1 cellular context compared by ENCODE assay signal in genomic region chr3:172138792-172139507, GRCh38.
A peak's percentile ranks its signal among the peaks of the same experiment; 100 is the strongest.
TF ChIP-seq lines count a peak whose summit lies in the region.

No MANE protein-coding gene starts in this region.

TF ChIP-seq in GM12878, 131 proteins besides CTCF, POLR2A, EP300 and RAD21 (continued from another document and continues in another):
- TF ChIP-seq BCL3 (IDR thresholded peaks at IDR 0.05; ENCODE audit: borderline replicate concordance, insufficient read depth, low read depth, low read length, poor library complexity, severe bottlenecking), result peak; percentile 91
- no peak for TF ChIP-seq REST (IDR thresholded peaks at IDR 0.05; ENCODE audit: low read depth, low read length)
- no peak; the same call in 1 of the 2 replicates for TF ChIP-seq CREB1 (IDR thresholded peaks at IDR 0.05; ENCODE audit: low read depth)
- TF ChIP-seq STAT1 (conservative IDR thresholded peaks at IDR 0.05), result no peak
- TF ChIP-seq RELB (IDR thresholded peaks at IDR 0.05; ENCODE audit: low read depth), result peak; percentile 83
- no peak for TF ChIP-seq ZSCAN29 (IDR thresholded peaks at IDR 0.05)
- TF ChIP-seq SREBF2 (IDR thresholded peaks at IDR 0.05; ENCODE audit: low read length), result no peak
- TF ChIP-seq HCFC1 (IDR thresholded peaks at IDR 0.05; ENCODE audit: low read length), result no peak
- no peak for TF ChIP-seq MYB (IDR thresholded peaks at IDR 0.05; ENCODE audit: borderline replicate concordance, low read depth, low read length)
- TF ChIP-seq SKIL (IDR thresholded peaks at IDR 0.05; ENCODE audit: low read depth, poor library complexity, severe bottlenecking), result peak; percentile 56
- no peak for TF ChIP-seq BRCA1 (IDR thresholded peaks at IDR 0.05; ENCODE audit: low read depth, low read length)
- 0 out of 2 replicates have a peak, but pooled peaks have one; percentile 41 for TF ChIP-seq POLR2AphosphoS5 (IDR thresholded peaks at IDR 0.05; ENCODE audit: low read length)
- TF ChIP-seq ASH2L (IDR thresholded peaks at IDR 0.05; ENCODE audit: borderline replicate concordance, low read depth), result no peak
- TF ChIP-seq NR2F1 (conservative IDR thresholded peaks at IDR 0.05), result no peak; the same call in 1 of the 2 replicates
- TF ChIP-seq BMI1 (IDR thresholded peaks at IDR 0.05; ENCODE audit: borderline replicate concordance), result peak; percentile 38; the same call in 1 of the 2 replicates
- peak; percentile 86; the same call in 1 of the 2 replicates for TF ChIP-seq NFIC (IDR thresholded peaks at IDR 0.05; ENCODE audit: low read depth, low read length)
- no peak for TF ChIP-seq EGR1 (IDR thresholded peaks at IDR 0.05; ENCODE audit: borderline replicate concordance in 1 of 2, low read depth in 2 of 2, low read length in 2 of 2)
- no peak; the same call in 1 of the 2 replicates for TF ChIP-seq MTA3 (IDR thresholded peaks at IDR 0.05; ENCODE audit: borderline replicate concordance, low read length)
- 0 out of 2 replicates have a peak, but pooled peaks have one; percentile 11 for TF ChIP-seq SPI1 (IDR thresholded peaks at IDR 0.05; ENCODE audit: borderline replicate concordance, insufficient read depth, low read depth, low read length)
- peak; percentile 88 for TF ChIP-seq DPF2 (IDR thresholded peaks at IDR 0.05)
- TF ChIP-seq SMAD1 (IDR thresholded peaks at IDR 0.05; ENCODE audit: low read depth, partially characterized antibody), result peak; percentile 6
- TF ChIP-seq JUNB (IDR thresholded peaks at IDR 0.05), result peak; percentile 92
- TF ChIP-seq HDAC2 (IDR thresholded peaks at IDR 0.05), result no peak
- peak; percentile 95 for TF ChIP-seq EED (IDR thresholded peaks at IDR 0.05; ENCODE audit: low read depth)
- TF ChIP-seq JUND (IDR thresholded peaks at IDR 0.05; ENCODE audit: low read depth, low read length), result peak; percentile 82
- TF ChIP-seq, protein P1, sequence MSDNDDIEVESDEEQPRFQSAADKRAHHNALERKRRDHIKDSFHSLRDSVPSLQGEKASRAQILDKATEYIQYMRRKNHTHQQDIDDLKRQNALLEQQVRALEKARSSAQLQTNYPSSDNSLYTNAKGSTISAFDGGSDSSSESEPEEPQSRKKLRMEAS (IDR thresholded peaks at IDR 0.05; ENCODE audit: low read depth, low read length), result no peak
- TF ChIP-seq POLR2AphosphoS2 (IDR thresholded peaks at IDR 0.05; ENCODE audit: low read depth, low read length), result no peak
- peak in 1 of 2 experiments; percentile 29; a peak in 1 of 4 replicates for TF ChIP-seq BHLHE40 (IDR thresholded peaks at IDR 0.05; ENCODE audit: borderline replicate concordance in 1 of 2, low read depth in 2 of 2, low read length in 1 of 2)
- 0 out of 2 replicates have a peak, but pooled peaks have one; percentile 65 for TF ChIP-seq PML (IDR thresholded peaks at IDR 0.05; ENCODE audit: low read length)
- no peak for TF ChIP-seq SIN3A (IDR thresholded peaks at IDR 0.05; ENCODE audit: low read depth, low read length)
- TF ChIP-seq ETV6 (conservative IDR thresholded peaks at IDR 0.05 in 1 of 2, IDR thresholded peaks at IDR 0.05 in 1 of 2; ENCODE audit: borderline replicate concordance in 1 of 2, low read depth in 1 of 2), result peak in 1 of 2 experiments; percentile 73; a peak in 2 of 4 replicates
- no peak for TF ChIP-seq SREBF1 (IDR thresholded peaks at IDR 0.05; ENCODE audit: low read length)
- TF ChIP-seq, protein P2, sequence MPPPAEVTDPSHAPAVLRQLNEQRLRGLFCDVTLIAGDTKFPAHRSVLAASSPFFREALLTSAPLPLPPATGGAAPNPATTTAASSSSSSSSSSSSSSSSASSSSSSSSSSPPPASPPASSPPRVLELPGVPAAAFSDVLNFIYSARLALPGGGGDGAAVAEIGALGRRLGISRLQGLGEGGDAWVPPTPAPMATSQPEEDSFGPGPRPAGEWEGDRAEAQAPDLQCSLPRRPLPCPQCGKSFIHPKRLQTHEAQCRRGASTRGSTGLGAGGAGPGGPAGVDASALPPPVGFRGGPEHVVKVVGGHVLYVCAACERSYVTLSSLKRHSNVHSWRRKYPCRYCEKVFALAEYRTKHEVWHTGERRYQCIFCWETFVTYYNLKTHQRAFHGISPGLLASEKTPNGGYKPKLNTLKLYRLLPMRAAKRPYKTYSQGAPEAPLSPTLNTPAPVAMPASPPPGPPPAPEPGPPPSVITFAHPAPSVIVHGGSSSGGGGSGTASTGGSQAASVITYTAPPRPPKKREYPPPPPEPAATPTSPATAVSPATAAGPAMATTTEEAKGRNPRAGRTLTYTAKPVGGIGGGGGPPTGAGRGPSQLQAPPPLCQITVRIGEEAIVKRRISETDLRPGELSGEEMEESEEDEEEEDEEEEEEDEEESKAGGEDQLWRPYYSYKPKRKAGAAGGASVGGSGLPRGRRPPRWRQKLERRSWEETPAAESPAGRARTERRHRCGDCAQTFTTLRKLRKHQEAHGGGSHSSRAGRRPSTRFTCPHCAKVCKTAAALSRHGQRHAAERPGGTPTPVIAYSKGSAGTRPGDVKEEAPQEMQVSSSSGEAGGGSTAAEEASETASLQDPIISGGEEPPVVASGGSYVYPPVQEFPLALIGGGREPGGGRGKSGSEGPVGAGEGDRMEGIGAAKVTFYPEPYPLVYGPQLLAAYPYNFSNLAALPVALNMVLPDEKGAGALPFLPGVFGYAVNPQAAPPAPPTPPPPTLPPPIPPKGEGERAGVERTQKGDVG (CRISPR knock-in tag; IDR thresholded peaks at IDR 0.05), result no peak
- TF ChIP-seq, protein P3, sequence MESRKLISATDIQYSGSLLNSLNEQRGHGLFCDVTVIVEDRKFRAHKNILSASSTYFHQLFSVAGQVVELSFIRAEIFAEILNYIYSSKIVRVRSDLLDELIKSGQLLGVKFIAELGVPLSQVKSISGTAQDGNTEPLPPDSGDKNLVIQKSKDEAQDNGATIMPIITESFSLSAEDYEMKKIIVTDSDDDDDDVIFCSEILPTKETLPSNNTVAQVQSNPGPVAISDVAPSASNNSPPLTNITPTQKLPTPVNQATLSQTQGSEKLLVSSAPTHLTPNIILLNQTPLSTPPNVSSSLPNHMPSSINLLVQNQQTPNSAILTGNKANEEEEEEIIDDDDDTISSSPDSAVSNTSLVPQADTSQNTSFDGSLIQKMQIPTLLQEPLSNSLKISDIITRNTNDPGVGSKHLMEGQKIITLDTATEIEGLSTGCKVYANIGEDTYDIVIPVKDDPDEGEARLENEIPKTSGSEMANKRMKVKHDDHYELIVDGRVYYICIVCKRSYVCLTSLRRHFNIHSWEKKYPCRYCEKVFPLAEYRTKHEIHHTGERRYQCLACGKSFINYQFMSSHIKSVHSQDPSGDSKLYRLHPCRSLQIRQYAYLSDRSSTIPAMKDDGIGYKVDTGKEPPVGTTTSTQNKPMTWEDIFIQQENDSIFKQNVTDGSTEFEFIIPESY (IDR thresholded peaks at IDR 0.05), result no peak
- TF ChIP-seq MEF2A (IDR thresholded peaks at IDR 0.05; ENCODE audit: insufficient read depth, low read depth, low read length), result peak; percentile 24; the same call in 1 of the 2 replicates
- peak; percentile 86 for TF ChIP-seq IRF4 (IDR thresholded peaks at IDR 0.05; ENCODE audit: low read depth, low read length)
- TF ChIP-seq TAF1 (IDR thresholded peaks at IDR 0.05; ENCODE audit: borderline replicate concordance, low read depth, low read length), result no peak
- peak; percentile 54 for TF ChIP-seq FOXM1 (IDR thresholded peaks at IDR 0.05; ENCODE audit: low read depth, low read length)
- no peak for TF ChIP-seq SIX5 (IDR thresholded peaks at IDR 0.05; ENCODE audit: low read depth, low read length, severe bottlenecking)
- TF ChIP-seq YBX1 (IDR thresholded peaks at IDR 0.05), result no peak
- TF ChIP-seq PRDM15 (CRISPR knock-in tag; IDR thresholded peaks at IDR 0.05), result no peak
